In genomic region chr11:9047986-9048522, GRCh38 we compare ENCODE assay signal across 1 cellular context.
TF ChIP-seq lines count a peak whose summit lies in the region.

No MANE protein-coding gene starts in this region.

TF ChIP-seq in WTC11, 78 proteins besides CTCF, POLR2A, EP300 and RAD21 (continued from another document):
- TF ChIP-seq ARID4B (CRISPR knock-in tag; IDR thresholded peaks at IDR 0.05; ENCODE audit: borderline replicate concordance) (no peak), ESRRA (CRISPR knock-in tag; IDR thresholded peaks at IDR 0.05; ENCODE audit: borderline replicate concordance) (no peak)
